Comparison of ENCODE assay signal across 18 cellular contexts in genomic region chr10:8990280-8990987, GRCh38.
"Had no signal": no experiment of that assay in that cellular context is flagged by ENCODE, and none has a peak within 500 bp of the region (broad histone marks: within the 10 kb centered on the region; RNA-seq: fewer than 3 reads in every experiment).

No MANE protein-coding gene starts in this region.

- ATAC-seq: effector memory CD8-positive, alpha-beta T cell; gastrocnemius medialis; heart right ventricle; right lobe of liver; stimulated activated effector memory CD8-positive, alpha-beta T cell treated with anti-CD3 and anti-CD28 coated beads, Interleukin-12 subunit alpha, Interleukin-12 subunit beta, amount 100 ng/mL, for 72 hours had no signal

- H3K4me1 Mint-ChIP-seq: naive B cell; nephron; stimulated activated effector memory CD8-positive, alpha-beta T cell treated with anti-CD3 and anti-CD28 coated beads, Interleukin-12 subunit alpha, Interleukin-12 subunit beta, amount 100 ng/mL, for 72 hours had no signal

- H3K9me3 Mint-ChIP-seq: effector memory CD8-positive, alpha-beta T cell; nephron; stimulated activated effector memory CD8-positive, alpha-beta T cell treated with anti-CD3 and anti-CD28 coated beads, Interleukin-12 subunit alpha, Interleukin-12 subunit beta, amount 100 ng/mL, for 72 hours had no signal

- H3K36me3 Mint-ChIP-seq: naive B cell; stimulated activated effector memory CD8-positive, alpha-beta T cell treated with anti-CD3 and anti-CD28 coated beads, Interleukin-12 subunit alpha, Interleukin-12 subunit beta, amount 100 ng/mL, for 72 hours had no signal

- DNase-seq: effector memory CD8-positive, alpha-beta T cell; gastrocnemius medialis; heart right ventricle; hypothalamus; kidney glomerular epithelial cell; mesendoderm; naive B cell; occipital lobe; retina; right lobe of liver; stimulated activated CD4-positive, alpha-beta T cell treated with anti-CD3 and anti-CD28 coated beads, Interleukin-4, amount 100 ng/mL, for 1 hour; stimulated activated CD8-positive, alpha-beta memory T cell treated with anti-CD3 and anti-CD28 coated beads, Interleukin-4, amount 100 ng/mL, for 48 hours; stomach; substantia nigra; transverse colon had no signal

- H3K4me3 Mint-ChIP-seq: dendritic cell treated with granulocyte-macrophage colony-stimulating factor and Interleukin-4, amounts not matched to agents 40 ng/mL and 50 ng/mL, for 4 days; effector memory CD8-positive, alpha-beta T cell; naive B cell; nephron; stimulated activated effector memory CD8-positive, alpha-beta T cell treated with anti-CD3 and anti-CD28 coated beads, Interleukin-12 subunit alpha, Interleukin-12 subunit beta, amount 100 ng/mL, for 72 hours had no signal

- H3K27ac Mint-ChIP-seq: dendritic cell treated with granulocyte-macrophage colony-stimulating factor and Interleukin-4, amounts not matched to agents 40 ng/mL and 50 ng/mL, for 4 days; effector memory CD8-positive, alpha-beta T cell; naive B cell; nephron; stimulated activated effector memory CD8-positive, alpha-beta T cell treated with anti-CD3 and anti-CD28 coated beads, Interleukin-12 subunit alpha, Interleukin-12 subunit beta, amount 100 ng/mL, for 72 hours had no signal

- H3K27me3 Mint-ChIP-seq: dendritic cell treated with granulocyte-macrophage colony-stimulating factor and Interleukin-4, amounts not matched to agents 40 ng/mL and 50 ng/mL, for 4 days had no signal
